In genomic region chr1:54716299-54717047, GRCh38 we compare ENCODE assay signal across 1 cellular context.
TF ChIP-seq lines count a peak whose summit lies in the region.

No MANE protein-coding gene starts in this region.

TF ChIP-seq in HepG2, 621 proteins besides CTCF, POLR2A, EP300 and RAD21:
- TF ChIP-seq ZNF629 (CRISPR knock-in tag; conservative IDR thresholded peaks at IDR 0.05) (peak; percentile 93), ZBTB43 (CRISPR knock-in tag; conservative IDR thresholded peaks at IDR 0.05) (no peak), ASH2L (IDR thresholded peaks at IDR 0.05; ENCODE audit: insufficient read length, low read depth, low read length) (peak; percentile 6), ZNF780A (CRISPR knock-in tag; IDR thresholded peaks at IDR 0.05) (no peak), CREB1 (IDR thresholded peaks at IDR 0.05) (no peak), CREB1 (CRISPR knock-in tag; IDR thresholded peaks at IDR 0.05) (0 out of 2 replicates have a peak, but pooled peaks have one; percentile 5), KDM5A (IDR thresholded peaks at IDR 0.05; ENCODE audit: borderline replicate concordance, low read length) (peak; percentile 69), HNRNPH1 (optimal IDR thresholded peaks at IDR 0.05; ENCODE audit: low read depth, low read length) (no peak), ETV6 (CRISPR knock-in tag; conservative IDR thresholded peaks at IDR 0.05) (no peak)
TF ChIP-seq in HepG2: peak in this region for 4.
